35 cellular contexts compared by ENCODE assay signal in the genomic region with DNA sequence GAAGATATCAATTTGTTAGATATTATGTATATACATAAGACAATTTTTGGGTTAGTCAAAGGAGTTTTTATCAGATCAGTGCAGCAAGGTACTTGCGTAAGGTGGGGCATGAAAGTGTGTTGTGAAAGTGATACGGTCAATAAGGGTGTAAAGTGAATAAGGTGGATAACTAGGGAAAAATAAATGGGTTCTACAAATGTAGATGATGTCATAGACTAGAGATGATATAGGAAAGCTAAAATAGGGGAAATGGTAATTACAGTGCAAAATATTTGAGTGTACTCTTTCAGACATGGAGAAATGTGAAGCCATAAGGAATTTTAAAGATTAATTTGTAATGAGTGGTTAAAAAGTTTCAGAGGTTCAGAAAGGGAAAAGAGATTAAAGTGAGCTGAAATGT.
DNase-seq lines count a peak whose midpoint lies in the region; ATAC-seq, FAIRE-seq and TF ChIP-seq lines count a peak whose summit lies in the region.
"Had no signal": no experiment of that assay in that cellular context is flagged by ENCODE, and none has a peak within 500 bp of the region (broad histone marks: within the 10 kb centered on the region; RNA-seq: fewer than 3 reads in every experiment).

No MANE protein-coding gene starts in this region.

- in situ Hi-C loops in HepG2 (cut with HindIII; ENCODE audit: extremely low pct_ligation_motif_present, low pct_unique_long_range_greater_than_20kb), result no loop called here

- no peaks in the 10 kb centered on the region for H3K36me3 ChIP-seq in HepG2 (replicated peaks in 1 of 2; ENCODE audit: control insufficient read depth in 1 of 2, insufficient read depth in 2 of 2, low read length in 2 of 2)
- H3K36me3 ChIP-seq in right lobe of liver, result no peaks in the 10 kb centered on the region
- no peaks in the 10 kb centered on the region for H3K36me3 ChIP-seq in HEK293 (ENCODE audit: control insufficient read depth in 2 of 2, insufficient read depth in 1 of 2, low read length in 2 of 2)
- H3K36me3 ChIP-seq in SK-N-MC (ENCODE audit: insufficient read depth, low read length), result no peaks in the 10 kb centered on the region
- H3K36me3 ChIP-seq: BE2C; BLaER1; BLaER1 treated with 17β-estradiol and CSF1 and Interleukin-3, amounts not matched to agents 10 nM and 100 nM had no signal

- BruUV-seq in HepG2 (replicated peaks; lab: Mats Ljungman, UMichigan), result no TSS peak

- no peaks in the 10 kb centered on the region for H3K79me2 ChIP-seq in HepG2 (ENCODE audit: insufficient read depth, low read length)

- no peak overlapping the region for H2AFZ ChIP-seq in HepG2 (ENCODE audit: low read length)

- TF ChIP-seq RAD21 in HepG2 (CRISPR knock-in tag; IDR thresholded peaks at IDR 0.05), result no peak

- H3K9me3 ChIP-seq in HepG2 (ENCODE audit: low read length) (no peaks in the 10 kb centered on the region), right lobe of liver (no peaks in the 10 kb centered on the region), HEK293 (ENCODE audit: control insufficient read depth, insufficient read depth, low read depth, low read length) (no peaks in the 10 kb centered on the region), SK-N-MC (ENCODE audit: low read depth, low read length) (no peaks in the 10 kb centered on the region)
- H3K9me3 ChIP-seq: A549; BE2C; BLaER1; BLaER1 treated with 17β-estradiol and CSF1 and Interleukin-3, amounts not matched to agents 10 nM and 100 nM; Caco-2 had no signal

- H3K27ac ChIP-seq in HepG2 (ENCODE audit: extremely low read length, insufficient read depth, low read length), result no peak overlapping the region
- no peak overlapping the region for H3K27ac ChIP-seq in right lobe of liver
- H3K27ac ChIP-seq in HEK293 (ENCODE audit: extremely low read depth, low read depth, low read length), result no peak overlapping the region
- H3K27ac ChIP-seq in SK-N-MC, result peak overlapping the region; percentile 39; the same call in 1 of the 2 replicates
- H3K27ac ChIP-seq: 22Rv1; A549; BLaER1; BLaER1 treated with 17β-estradiol and CSF1 and Interleukin-3, amounts not matched to agents 10 nM and 100 nM; C4-2B had no signal

- H3K9ac ChIP-seq in HepG2 (ENCODE audit: insufficient read depth, low read depth, low read length) (no peak overlapping the region), SK-N-MC (ENCODE audit: insufficient read length) (no peak overlapping the region)
- H3K9ac ChIP-seq: BLaER1; BLaER1 treated with 17β-estradiol and CSF1 and Interleukin-3, amounts not matched to agents 10 nM and 100 nM had no signal

- H3K4me3 ChIP-seq in HepG2 (replicated peaks in 1 of 3; ENCODE audit: insufficient read depth in 1 of 3, low read depth in 2 of 3, low read length in 3 of 3) (no peak overlapping the region), right lobe of liver (no peak overlapping the region), HEK293 (ENCODE audit: low read depth, low read length) (no peak overlapping the region), SK-N-MC (no peak overlapping the region)
- H3K4me3 ChIP-seq: A549; BLaER1; BLaER1 treated with 17β-estradiol and CSF1 and Interleukin-3, amounts not matched to agents 10 nM and 100 nM had no signal

- POLR2A ChIA-PET in HepG2 (lab: Yijun Ruan, JAX) (no interaction called here), HEK293 (lab: Yijun Ruan, JAX) (no interaction called here)

- intact Hi-C loops in HepG2 (cut with micrococcal nuclease; ENCODE audit: unreplicated experiment) (no loop called here), right lobe of liver (cut with DNase I) (no loop called here)

- FAIRE-seq in HepG2 (lab: Jason Lieb, UNC), result no peak
- FAIRE-seq: A204.1, A549, D721Med had no signal

- no peaks in the 10 kb centered on the region for H3K27me3 ChIP-seq in HepG2 (ENCODE audit: control insufficient read depth in 1 of 2, insufficient read depth in 2 of 2, low read length in 2 of 2)
- no peaks in the 10 kb centered on the region for H3K27me3 ChIP-seq in right lobe of liver
- H3K27me3 ChIP-seq: BE2C; BLaER1; BLaER1 treated with 17β-estradiol and CSF1 and Interleukin-3, amounts not matched to agents 10 nM and 100 nM had no signal

- no peaks in the 10 kb centered on the region for H4K20me1 ChIP-seq in HepG2 (ENCODE audit: insufficient read depth, low read length)
- H4K20me1 ChIP-seq: BLaER1; BLaER1 treated with 17β-estradiol and CSF1 and Interleukin-3, amounts not matched to agents 10 nM and 100 nM had no signal

- TF ChIP-seq POLR2A in HepG2 (IDR thresholded peaks at IDR 0.05; ENCODE audit: insufficient read depth in 1 of 2, low read depth in 2 of 2, low read length in 2 of 2), result no peak
- no peak for TF ChIP-seq POLR2A in right lobe of liver (IDR thresholded peaks at IDR 0.05)

- CTCF ChIA-PET in HepG2 (lab: Yijun Ruan, JAX; ENCODE audit: low intra/inter-chr PET ratio, low total read pairs) (no interaction called here), HEK293 (lab: Yijun Ruan, JAX) (no interaction called here)

- no peaks in the 10 kb centered on the region for H3K4me1 ChIP-seq in HepG2 (ENCODE audit: insufficient read depth, low read length)
- H3K4me1 ChIP-seq in right lobe of liver, result no peaks in the 10 kb centered on the region
- no peaks in the 10 kb centered on the region for H3K4me1 ChIP-seq in HEK293 (ENCODE audit: control insufficient read depth, insufficient read depth, low read length)
- H3K4me1 ChIP-seq: A549; BE2C; BLaER1; BLaER1 treated with 17β-estradiol and CSF1 and Interleukin-3, amounts not matched to agents 10 nM and 100 nM; Caco-2 had no signal

- H3K4me2 ChIP-seq in HepG2 (ENCODE audit: low read depth, low read length), result no peak overlapping the region
- H3K4me2 ChIP-seq: A549; BLaER1; BLaER1 treated with 17β-estradiol and CSF1 and Interleukin-3, amounts not matched to agents 10 nM and 100 nM had no signal

- ATAC-seq in HepG2 (no peak), right lobe of liver (no peak), HG03097 (IDR thresholded peaks at IDR 0.05; ENCODE audit: low FRiP score, unreplicated experiment) (no peak)
- ATAC-seq: A549; CD8-positive, alpha-beta T cell had no signal

- no peak for DNase-seq in HepG2 (ENCODE audit: low spot score)
- DNase-seq in right lobe of liver, result no peak
- peak; percentile 25 for DNase-seq in OCI-M1 (lab: John Stamatoyannopoulos, UW)
- no peak for DNase-seq in SK-N-MC (ENCODE audit: low read depth, low spot score)
- DNase-seq in NCI-H526 treated with DMSO at 0.1 percent for 48 hours (lab: John Stamatoyannopoulos, UW), result no peak
- DNase-seq in NCI-H1105 (lab: John Stamatoyannopoulos, UW), result no peak
- DNase-seq: 8988T; ACHN; AML-193; BE2C; C1 segment of cervical spinal cord; Caco-2; Calu3; CD4-positive, alpha-beta memory T cell; CD4-positive, alpha-beta T cell; CD4-positive, CD25-positive, alpha-beta regulatory T cell; CD8-positive, alpha-beta memory T cell; CD8-positive, alpha-beta T cell; COR-L47; DMS 273 treated with DMSO at 0.1 percent for 48 hours; DMS153; DMS53; DMS79; DMS79 treated with DMSO at 0.1 percent for 48 hours; DND-41; EL had no signal

- TF ChIP-seq CTCF in HepG2 (CRISPR knock-in tag; IDR thresholded peaks at IDR 0.05), result no peak
- TF ChIP-seq CTCF in right lobe of liver (IDR thresholded peaks at IDR 0.05), result no peak
- TF ChIP-seq CTCF in HEK293 (tag by site-specific recombination; IDR thresholded peaks at IDR 0.05), result no peak

- no peak for TF ChIP-seq EP300 in HepG2 (IDR thresholded peaks at IDR 0.05; ENCODE audit: low read depth in 2 of 2, low read length in 2 of 2)
- no peak for TF ChIP-seq EP300 in HepG2 (CRISPR knock-in tag; IDR thresholded peaks at IDR 0.05; ENCODE audit: borderline replicate concordance)

- WGBS in HepG2 (ENCODE audit: low lambda C conversion rate), result 23% methylated on average over 2 of the region's 2 CpGs
- 64% methylated on average over 2 of the region's 2 CpGs for WGBS in right lobe of liver (ENCODE audit: insufficient coverage, low coverage, low lambda C conversion rate, missing lambda C conversion rate)

TF ChIP-seq in HepG2, 621 proteins besides CTCF, POLR2A, EP300 and RAD21 (continues in another document):
- TF ChIP-seq ZC3H13 (CRISPR knock-in tag; IDR thresholded peaks at IDR 0.05) (no peak), ATF7 (IDR thresholded peaks at IDR 0.05) (peak; percentile 95), ATF7 (CRISPR knock-in tag; IDR thresholded peaks at IDR 0.05) (no peak)

TF ChIP-seq in HEK293, 187 proteins besides CTCF, POLR2A, EP300 and RAD21:
- TF ChIP-seq ATF2 (tag by site-specific recombination; IDR thresholded peaks at IDR 0.05; ENCODE audit: low read depth), result peak; percentile 53
- TF ChIP-seq, protein P1, sequence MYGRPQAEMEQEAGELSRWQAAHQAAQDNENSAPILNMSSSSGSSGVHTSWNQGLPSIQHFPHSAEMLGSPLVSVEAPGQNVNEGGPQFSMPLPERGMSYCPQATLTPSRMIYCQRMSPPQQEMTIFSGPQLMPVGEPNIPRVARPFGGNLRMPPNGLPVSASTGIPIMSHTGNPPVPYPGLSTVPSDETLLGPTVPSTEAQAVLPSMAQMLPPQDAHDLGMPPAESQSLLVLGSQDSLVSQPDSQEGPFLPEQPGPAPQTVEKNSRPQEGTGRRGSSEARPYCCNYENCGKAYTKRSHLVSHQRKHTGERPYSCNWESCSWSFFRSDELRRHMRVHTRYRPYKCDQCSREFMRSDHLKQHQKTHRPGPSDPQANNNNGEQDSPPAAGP (tag by site-specific recombination; IDR thresholded peaks at IDR 0.05), result no peak

Comparison
In these comparisons a context has a peak if more than half of its experiments do, and no peak if none do; other contexts are left out.
1. Of the 63 proteins assayed by ChIP-seq in both HepG2 and HEK293: peak only in HepG2: none; only in HEK293: ATF2; in both: none; in neither: 62.